In genomic region chr2:169736902-169737301, GRCh38 we compare ENCODE assay signal across 18 cellular contexts. TPM values are rescaled to one million over a fixed set of nuclear protein-coding genes. Genes with fewer than 3 reads are reported as not detected.
A peak's percentile ranks its signal among the peaks of the same experiment; 100 is the strongest.
DNase-seq lines count a peak whose midpoint lies in the region; ATAC-seq and TF ChIP-seq lines count a peak whose summit lies in the region.
"Had no signal": no experiment of that assay in that cellular context is flagged by ENCODE, and none has a peak within 500 bp of the region (broad histone marks: within the 10 kb centered on the region; RNA-seq: fewer than 3 reads in every experiment).

No MANE protein-coding gene starts in this region.

- peaks cover 58% of the 10 kb centered on the region for H3K4me1 Mint-ChIP-seq in neural crest cell
- H3K4me1 Mint-ChIP-seq in activated T-cell treated with anti-CD3 and anti-CD28 coated beads, Interleukin-2, amount 50 U/mL, for 72 hours (ENCODE audit: low read depth), result peaks cover 17% of the 10 kb centered on the region

- TF ChIP-seq POLR2A in esophagus muscularis mucosa (IDR thresholded peaks at IDR 0.05; ENCODE audit: low read depth), result no peak

- H3K36me3 ChIP-seq in OCI-LY3 (replicated peaks; ENCODE audit: low read depth, low read length) (peaks cover 20% of the 10 kb centered on the region), esophagus muscularis mucosa (peaks cover 0 to under 1% (median 0%) of the 10 kb centered on the region in 4 donors)

- peaks cover 17% of the 10 kb centered on the region for H3K36me3 Mint-ChIP-seq in neural crest cell (ENCODE audit: low read depth)
- peaks cover under 1 to 5% of the 10 kb centered on the region in 2 donors for H3K36me3 Mint-ChIP-seq in activated T-cell treated with anti-CD3 and anti-CD28 coated beads, Interleukin-2, amount 50 U/mL, for 72 hours (ENCODE audit: insufficient read depth in 2 of 2)

- H3K9me3 Mint-ChIP-seq in neural crest cell, result peaks cover 7% of the 10 kb centered on the region
- H3K9me3 Mint-ChIP-seq in activated T-cell treated with anti-CD3 and anti-CD28 coated beads, Interleukin-2, amount 50 U/mL, for 72 hours, result peaks cover 0 to 3% of the 10 kb centered on the region in 2 donors

- ATAC-seq in activated T-cell treated with anti-CD3 and anti-CD28 coated beads, Interleukin-2, amount 50 U/mL, for 72 hours (replicated peaks in 1 of 2), result no peak
- ATAC-seq: Panc1; sciatic nerve; stimulated activated naive CD8-positive, alpha-beta T cell treated with anti-CD3 and anti-CD28 coated beads, Interleukin-15, Interleukin-2, amounts not matched to agents 100 U/mL and 50 U/mL, for 24 hours had no signal

- no peak overlapping the region for H3K27ac ChIP-seq in OCI-LY3 (ENCODE audit: low read length)
- H3K27ac ChIP-seq in esophagus muscularis mucosa (replicated peaks in 1 of 4), result peak overlapping the region in 3 of 4 donors; percentile 22 to 46 (median 42)

- H3K27me3 Mint-ChIP-seq in neural crest cell (ENCODE audit: low read depth), result peaks cover 11% of the 10 kb centered on the region
- H3K27me3 Mint-ChIP-seq in activated T-cell treated with anti-CD3 and anti-CD28 coated beads, Interleukin-2, amount 50 U/mL, for 72 hours (ENCODE audit: low read depth), result peaks cover 25% of the 10 kb centered on the region

- no peak overlapping the region for H3K9ac ChIP-seq in OCI-LY3 (ENCODE audit: low read length)

- H2AFZ ChIP-seq in OCI-LY3 (ENCODE audit: low read depth, low read length), result no peak overlapping the region

- peak overlapping the region; percentile 5; the same call in 1 of the 2 replicates for H3K4me2 ChIP-seq in OCI-LY3 (ENCODE audit: low read length)

- peak; percentile 10 for DNase-seq in EH (ENCODE audit: low read depth)
- no peak for DNase-seq in esophagus muscularis mucosa (ENCODE audit: extremely low spot score)
- no peak for DNase-seq in neural crest cell (ENCODE audit: low read depth, low spot score)
- no peak for DNase-seq in SW 1271 (lab: John Stamatoyannopoulos, UW)
- DNase-seq in NCI-H1105 treated with DMSO at 0.1 percent for 48 hours (lab: John Stamatoyannopoulos, UW), result no peak
- DNase-seq in activated T-cell treated with anti-CD3 and anti-CD28 coated beads, Interleukin-2, amount 50 U/mL, for 72 hours, result no peak
- DNase-seq in NCI-H1930 (lab: John Stamatoyannopoulos, UW), result no peak
- DNase-seq: activated effector memory CD4-positive, alpha-beta T cell treated with anti-CD3 and anti-CD28 coated beads, Interleukin-2, amount 50 U/mL, for 16 hours; NCI-H2227 treated with DMSO at 0.1 percent for 48 hours; stimulated activated naive CD8-positive, alpha-beta T cell treated with anti-CD3 and anti-CD28 coated beads, Interleukin-15, Interleukin-2, amounts not matched to agents 100 U/mL and 50 U/mL, for 24 hours; T-helper 2 cell had no signal

- intact Hi-C loops in esophagus muscularis mucosa (cut with DNase I), result no loop called here

- TF ChIP-seq CTCF in OCI-LY3 (IDR thresholded peaks at IDR 0.05; ENCODE audit: low read depth, low read length), result no peak
- TF ChIP-seq CTCF in esophagus muscularis mucosa (IDR thresholded peaks at IDR 0.05), result no peak
- TF ChIP-seq CTCF in neural crest cell (conservative IDR thresholded peaks at IDR 0.05), result no peak

- H3K4me1 ChIP-seq in OCI-LY3 (ENCODE audit: low read length) (peaks cover 29% of the 10 kb centered on the region), esophagus muscularis mucosa (peaks cover 5 to 60% (median 50%) of the 10 kb centered on the region in 4 donors)

- peaks cover 55% of the 10 kb centered on the region for H3K79me2 ChIP-seq in OCI-LY3 (ENCODE audit: low read length)

- H3K9me3 ChIP-seq in OCI-LY3 (ENCODE audit: insufficient read depth, low read length) (no peaks in the 10 kb centered on the region), esophagus muscularis mucosa (no peaks in the 10 kb centered on the region)

- H4K20me1 ChIP-seq in OCI-LY3 (ENCODE audit: insufficient read depth, low read length), result peaks cover 10% of the 10 kb centered on the region

- H3K27me3 ChIP-seq in OCI-LY3 (ENCODE audit: low read depth, low read length) (no peaks in the 10 kb centered on the region), esophagus muscularis mucosa (no peaks in the 10 kb centered on the region)

- whole genome bisulfite sequencing in esophagus muscularis mucosa, result 54% methylated on average over 5 of the region's 5 CpGs

- no peak for TF ChIP-seq EP300 in esophagus muscularis mucosa (IDR thresholded peaks at IDR 0.05)

- peak overlapping the region; percentile 45 for H3K27ac Mint-ChIP-seq in neural crest cell (ENCODE audit: unreplicated experiment)
- no peak overlapping the region for H3K27ac Mint-ChIP-seq in activated T-cell treated with anti-CD3 and anti-CD28 coated beads, Interleukin-2, amount 50 U/mL, for 72 hours
- H3K27ac Mint-ChIP-seq: B cell had no signal

- no peak overlapping the region for H3K4me3 ChIP-seq in OCI-LY3 (ENCODE audit: low read length)
- peak overlapping the region; percentile 35 to 80 (median 70) for H3K4me3 ChIP-seq in esophagus muscularis mucosa

- H3K4me3 Mint-ChIP-seq in neural crest cell, result peak overlapping the region; percentile 95
- no peak overlapping the region for H3K4me3 Mint-ChIP-seq in activated T-cell treated with anti-CD3 and anti-CD28 coated beads, Interleukin-2, amount 50 U/mL, for 72 hours
- H3K4me3 Mint-ChIP-seq: B cell had no signal

RNA-seq across cellular contexts. Expression of gene KLHL23, which starts 3.3 kb away (rescaled TPM):
- total RNA-seq in esophagus muscularis mucosa (10 to 100 TPM; 36.9 to 66.9 (median 52.8) TPM), neural crest cell (67.0 and 67.2 TPM in 2 replicates)
- 1 to 10 TPM; 8.0 to 9.4 TPM for total RNA-seq in activated T-cell treated with anti-CD3 and anti-CD28 coated beads, Interleukin-2, amount 50 U/mL, for 72 hours

RNA-seq across cellular contexts. Expression of gene PHOSPHO2, which starts 42.6 kb away (rescaled TPM):
- total RNA-seq in esophagus muscularis mucosa (10 to 100 TPM in 1 of 4 donors, 1 to 10 TPM in 3; 3.3 to 18.7 (median 6.6) TPM), neural crest cell (8.3 and 8.6 TPM in 2 replicates)
- 1 to 10 TPM; 3.4 to 4.4 TPM for total RNA-seq in activated T-cell treated with anti-CD3 and anti-CD28 coated beads, Interleukin-2, amount 50 U/mL, for 72 hours

RNA-seq across cellular contexts. Expression of gene CFAP210, which starts 42.7 kb away (rescaled TPM):
- total RNA-seq in esophagus muscularis mucosa, result under 1 TPM in 1 of 4 donors, not detected in 3; 0.80 TPM
- total RNA-seq in neural crest cell, result 1.0 and 2.3 TPM in 2 replicates
- under 1 TPM in 1 of 2 donors, not detected in 1; 0.22 TPM for total RNA-seq in activated T-cell treated with anti-CD3 and anti-CD28 coated beads, Interleukin-2, amount 50 U/mL, for 72 hours
- total RNA-seq: B cell, Daoy, epithelial cell of proximal tubule, MCF 10A had no signal
